8 cellular contexts compared by ENCODE assay signal in the genomic region with DNA sequence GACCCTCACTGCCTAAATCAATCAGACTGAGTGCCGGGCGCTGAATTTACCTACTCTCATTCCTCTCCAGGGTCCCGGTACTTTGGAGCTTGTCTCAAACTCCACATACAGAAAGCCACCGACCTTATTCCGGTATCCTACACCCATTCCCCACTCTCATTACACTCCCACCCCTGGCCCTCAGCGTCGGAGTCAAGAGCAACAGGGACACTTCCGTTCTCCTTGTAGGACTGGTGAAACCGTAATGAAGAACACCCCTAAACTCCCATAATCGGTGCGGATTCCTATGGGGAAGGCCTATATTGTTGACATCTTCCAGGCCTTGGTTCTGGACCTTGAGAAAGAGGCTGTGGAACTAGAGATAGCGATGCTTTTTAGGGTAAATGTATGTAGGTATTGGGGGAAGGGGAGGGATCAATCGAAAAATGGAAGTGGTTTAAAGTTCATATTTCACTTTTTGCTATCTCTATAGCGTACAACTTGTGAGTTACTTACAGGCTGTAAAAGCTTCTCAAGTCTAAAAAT. TPM values are rescaled to one million over a fixed set of nuclear protein-coding genes. Genes with fewer than 3 reads are reported as not detected.
DNase-seq lines count a peak whose midpoint lies in the region; ATAC-seq and TF ChIP-seq lines count a peak whose summit lies in the region.

No MANE protein-coding gene starts in this region.

- peak overlapping the region; percentile 86 for H3K27ac Mint-ChIP-seq in CD4-positive, alpha-beta T cell

- no peaks in the 10 kb centered on the region for H3K27me3 Mint-ChIP-seq in CD4-positive, alpha-beta T cell

- H3K4me3 Mint-ChIP-seq in CD4-positive, alpha-beta T cell = peak overlapping the region; percentile 94

- DNase-seq in CD4-positive, alpha-beta T cell = peak in 2 of 10 experiments; percentile 2 to 14
- DNase-seq in astrocyte of the hippocampus (ENCODE audit: low read depth, low spot score) = peak; percentile 48
- DNase-seq in iris pigment epithelial cell (ENCODE audit: low read depth) = peak; percentile 35
- DNase-seq in stimulated activated CD4-positive, alpha-beta T cell treated with anti-CD3 and anti-CD28 coated beads, Interleukin-15, amount 100 ng/mL, for 24 hours = peak; percentile 50
- no peak for DNase-seq in dedifferentiated amniotic fluid mesenchymal stem cell (ENCODE audit: extremely low spot score)

- H3K79me2 ChIP-seq in OCI-LY3 (ENCODE audit: low read length) = peaks cover 58% of the 10 kb centered on the region

- H3K4me3 ChIP-seq in OCI-LY3 (ENCODE audit: low read length) = peak overlapping the region; percentile 82

- peaks cover 46% of the 10 kb centered on the region for H3K36me3 Mint-ChIP-seq in CD4-positive, alpha-beta T cell (ENCODE audit: low read depth)

- H2AFZ ChIP-seq in OCI-LY3 (ENCODE audit: low read depth, low read length) = no peak overlapping the region

- peaks cover 37% of the 10 kb centered on the region for H3K36me3 ChIP-seq in OCI-LY3 (replicated peaks; ENCODE audit: low read depth, low read length)

- TF ChIP-seq CTCF in CD4-positive, alpha-beta T cell (IDR thresholded peaks at IDR 0.05) = no peak
- TF ChIP-seq CTCF in OCI-LY3 (IDR thresholded peaks at IDR 0.05; ENCODE audit: low read depth, low read length) = no peak

- H3K9ac ChIP-seq in OCI-LY3 (ENCODE audit: low read length) = peak overlapping the region; percentile 96

- H3K4me1 ChIP-seq in OCI-LY3 (ENCODE audit: low read length) = peaks cover 23% of the 10 kb centered on the region

- intact Hi-C loops in CD4-positive, alpha-beta T cell (cut with DNase I, micrococcal nuclease) = loop anchor here (2.0 to 10.0 kb wide), 5 partner anchors 31 to 1451 kb away; partner anchors contain the start of genes LAX1 (in 1 of the 2), PPP1R12B (in 1 of the 2), RBBP5 (in 1 of the 2) and UBE2T (in 1 of the 2)

- peaks cover 46% of the 10 kb centered on the region for H4K20me1 ChIP-seq in OCI-LY3 (ENCODE audit: insufficient read depth, low read length)

- H3K27me3 ChIP-seq in CD4-positive, alpha-beta T cell (ENCODE audit: control insufficient read depth, insufficient read depth, low read length) = no peaks in the 10 kb centered on the region
- H3K27me3 ChIP-seq in OCI-LY3 (ENCODE audit: low read depth, low read length) = no peaks in the 10 kb centered on the region

- POLR2A ChIA-PET in CD4-positive, alpha-beta T cell (lab: Charles Lee) = interaction anchor here (1.3 kb wide), 1 partner anchor 31 kb away, joined by 7 read pairs; the partner anchor contains the start of gene LAX1

- no peaks in the 10 kb centered on the region for H3K9me3 ChIP-seq in CD4-positive, alpha-beta T cell (ENCODE audit: control insufficient read depth, low read length)
- H3K9me3 ChIP-seq in OCI-LY3 (ENCODE audit: insufficient read depth, low read length) = no peaks in the 10 kb centered on the region

- H3K4me2 ChIP-seq in OCI-LY3 (ENCODE audit: low read length) = peak overlapping the region; percentile 83

- H3K4me1 Mint-ChIP-seq in CD4-positive, alpha-beta T cell (ENCODE audit: low read depth) = peaks cover 62% of the 10 kb centered on the region

- CTCF ChIA-PET in CD4-positive, alpha-beta T cell (lab: Charles Lee) = no interaction called here

- no peaks in the 10 kb centered on the region for H3K9me3 Mint-ChIP-seq in CD4-positive, alpha-beta T cell

- no peak for ATAC-seq in CD4-positive, alpha-beta T cell (ENCODE audit: poor library complexity)
- peak; percentile 21 for ATAC-seq in GM21619 (IDR thresholded peaks at IDR 0.05; ENCODE audit: unreplicated experiment)
- ATAC-seq in GM21367 (IDR thresholded peaks at IDR 0.05; ENCODE audit: unreplicated experiment) = no peak

- peak overlapping the region; percentile 83 for H3K27ac ChIP-seq in CD4-positive, alpha-beta T cell (ENCODE audit: low read depth, low read length)
- peak overlapping the region; percentile 84 for H3K27ac ChIP-seq in OCI-LY3 (ENCODE audit: low read length)

RNA-seq across cellular contexts. Expression of gene ZBED6, which starts 0.9 kb away (rescaled TPM):
- total RNA-seq in CD4-positive, alpha-beta T cell = 10 to 100 TPM; 25.0 to 25.2 TPM

RNA-seq across cellular contexts. Expression of gene ZC3H11A, which starts 0.9 kb away (rescaled TPM):
- 10 to 100 TPM; 67.6 to 73.3 TPM for total RNA-seq in CD4-positive, alpha-beta T cell

RNA-seq across cellular contexts. Expression of gene LAX1, which starts 31.3 kb away (rescaled TPM):
- 10 to 100 TPM; 16.6 to 18.3 TPM for total RNA-seq in CD4-positive, alpha-beta T cell
